In genomic region chr1:89085781-89086180, GRCh38 we compare ENCODE assay signal across 7 cellular contexts. TPM values are rescaled to one million over a fixed set of nuclear protein-coding genes. Genes with fewer than 3 reads are reported as not detected.
A peak's percentile ranks its signal among the peaks of the same experiment; 100 is the strongest.
DNase-seq lines count a peak whose midpoint lies in the region; ATAC-seq and TF ChIP-seq lines count a peak whose summit lies in the region.

No MANE protein-coding gene starts in this region.

- H3K36me3 Mint-ChIP-seq in stimulated activated effector memory CD8-positive, alpha-beta T cell treated with anti-CD3 and anti-CD28 coated beads, Interleukin-12 subunit alpha, Interleukin-12 subunit beta, amount 100 ng/mL, for 72 hours = no peaks in the 10 kb centered on the region
- H3K36me3 Mint-ChIP-seq in stimulated activated naive B cell treated with anti-CD40 and anti-IgM and Interleukin-4, amounts not matched to agents 10 μg/mL and 1 μg/mL and 100 μg/mL, for 72 hours = no peaks in the 10 kb centered on the region

- H3K9me3 ChIP-seq in esophagus muscularis mucosa = no peaks in the 10 kb centered on the region

- H3K4me1 ChIP-seq in esophagus muscularis mucosa = no peaks in the 10 kb centered on the region

- H3K9me3 Mint-ChIP-seq in stimulated activated effector memory CD8-positive, alpha-beta T cell treated with anti-CD3 and anti-CD28 coated beads, Interleukin-12 subunit alpha, Interleukin-12 subunit beta, amount 100 ng/mL, for 72 hours = no peaks in the 10 kb centered on the region
- peaks cover 0 to 6% of the 10 kb centered on the region in 2 donors for H3K9me3 Mint-ChIP-seq in stimulated activated naive B cell treated with anti-CD40 and anti-IgM and Interleukin-4, amounts not matched to agents 10 μg/mL and 1 μg/mL and 100 μg/mL, for 72 hours

- no peaks in the 10 kb centered on the region for H3K27me3 ChIP-seq in esophagus muscularis mucosa

- peaks cover 9% of the 10 kb centered on the region for H3K4me1 Mint-ChIP-seq in stimulated activated effector memory CD8-positive, alpha-beta T cell treated with anti-CD3 and anti-CD28 coated beads, Interleukin-12 subunit alpha, Interleukin-12 subunit beta, amount 100 ng/mL, for 72 hours
- peaks cover 6 to 7% of the 10 kb centered on the region in 2 donors for H3K4me1 Mint-ChIP-seq in stimulated activated naive B cell treated with anti-CD40 and anti-IgM and Interleukin-4, amounts not matched to agents 10 μg/mL and 1 μg/mL and 100 μg/mL, for 72 hours

- TF ChIP-seq EP300 in esophagus muscularis mucosa (IDR thresholded peaks at IDR 0.05) = no peak

- intact Hi-C loops in esophagus muscularis mucosa (cut with DNase I) = loop anchor here (10.0 kb wide), 1 partner anchor 369 kb away; no protein-coding TSS in a partner anchor

- H3K4me3 ChIP-seq in esophagus muscularis mucosa = no peak overlapping the region

- no peaks in the 10 kb centered on the region for H3K27me3 Mint-ChIP-seq in stimulated activated naive B cell treated with anti-CD40 and anti-IgM and Interleukin-4, amounts not matched to agents 10 μg/mL and 1 μg/mL and 100 μg/mL, for 72 hours

- H3K27ac ChIP-seq in esophagus muscularis mucosa (replicated peaks in 1 of 4) = no peak overlapping the region

- TF ChIP-seq POLR2A in esophagus muscularis mucosa (IDR thresholded peaks at IDR 0.05; ENCODE audit: low read depth) = no peak

- peak; percentile 49 for TF ChIP-seq CTCF in GM10266 (IDR thresholded peaks at IDR 0.05; ENCODE audit: control insufficient read depth, insufficient read depth, low read depth, missing control alignments)
- TF ChIP-seq CTCF in esophagus muscularis mucosa (IDR thresholded peaks at IDR 0.05) = peak; percentile 61 to 74 (median 67)

- H3K36me3 ChIP-seq in esophagus muscularis mucosa = no peaks in the 10 kb centered on the region

- H3K4me3 Mint-ChIP-seq in stimulated activated effector memory CD8-positive, alpha-beta T cell treated with anti-CD3 and anti-CD28 coated beads, Interleukin-12 subunit alpha, Interleukin-12 subunit beta, amount 100 ng/mL, for 72 hours = no peak overlapping the region
- no peak overlapping the region for H3K4me3 Mint-ChIP-seq in stimulated activated naive B cell treated with anti-CD40 and anti-IgM and Interleukin-4, amounts not matched to agents 10 μg/mL and 1 μg/mL and 100 μg/mL, for 72 hours

- ATAC-seq in stimulated activated effector memory CD8-positive, alpha-beta T cell treated with anti-CD3 and anti-CD28 coated beads, Interleukin-12 subunit alpha, Interleukin-12 subunit beta, amount 100 ng/mL, for 72 hours = peak; percentile 39
- ATAC-seq in stimulated activated naive B cell treated with anti-CD40 and anti-IgM and Interleukin-4, amounts not matched to agents 10 μg/mL and 1 μg/mL and 100 μg/mL, for 72 hours (replicated peaks) = no peak
- ATAC-seq in GM18870 (IDR thresholded peaks at IDR 0.05; ENCODE audit: unreplicated experiment) = no peak

- no peak overlapping the region for H3K27ac Mint-ChIP-seq in stimulated activated effector memory CD8-positive, alpha-beta T cell treated with anti-CD3 and anti-CD28 coated beads, Interleukin-12 subunit alpha, Interleukin-12 subunit beta, amount 100 ng/mL, for 72 hours
- H3K27ac Mint-ChIP-seq in stimulated activated naive B cell treated with anti-CD40 and anti-IgM and Interleukin-4, amounts not matched to agents 10 μg/mL and 1 μg/mL and 100 μg/mL, for 72 hours = no peak overlapping the region

- peak; percentile 22 for DNase-seq in GM10266 (ENCODE audit: extremely low spot score)
- peak; percentile 74 for DNase-seq in HT-29 (ENCODE audit: low spot score)
- peak; percentile 36 for DNase-seq in T follicular helper cell (ENCODE audit: low read depth)
- DNase-seq in esophagus muscularis mucosa (ENCODE audit: extremely low spot score) = no peak
- peak in 1 of 2 donors; percentile 66 for DNase-seq in stimulated activated effector memory CD8-positive, alpha-beta T cell treated with anti-CD3 and anti-CD28 coated beads, Interleukin-12 subunit alpha, Interleukin-12 subunit beta, amount 100 ng/mL, for 72 hours (ENCODE audit: low spot score in 2 of 2)
- DNase-seq in stimulated activated naive B cell treated with anti-CD40 and anti-IgM and Interleukin-4, amounts not matched to agents 10 μg/mL and 1 μg/mL and 100 μg/mL, for 72 hours = no peak

RNA-seq across cellular contexts. Expression of gene GBP1, which starts 20.8 kb away (rescaled TPM):
- total RNA-seq in HT-29 (2014; rRNA removed; shearing (Covaris generic)) = 1.8 and 2.7 TPM in 2 replicates
- total RNA-seq in esophagus muscularis mucosa = 10 to 100 TPM; 16.1 to 38.2 (median 21.1) TPM

RNA-seq across cellular contexts. Expression of gene GBP2, which starts 40.1 kb away (rescaled TPM):
- total RNA-seq in HT-29 (2014; rRNA removed; shearing (Covaris generic)) = 5.9 and 11.0 TPM in 2 replicates
- total RNA-seq in esophagus muscularis mucosa = 100 to 1,000 TPM; 103 to 169 (median 147) TPM

Comparison
In these comparisons a context has a peak if more than half of its experiments do, and no peak if none do; other contexts are left out.
1. DNase-seq: peak in GM10266 (single experiment), HT-29 (single experiment) and T follicular helper cell (single experiment); none in esophagus muscularis mucosa (single experiment) and stimulated activated naive B cell treated with anti-CD40 and anti-IgM and Interleukin-4, amounts not matched to agents 10 μg/mL and 1 μg/mL and 100 μg/mL, for 72 hours (single experiment).